Comparison of ENCODE assay signal across 10 cellular contexts in the genomic region with DNA sequence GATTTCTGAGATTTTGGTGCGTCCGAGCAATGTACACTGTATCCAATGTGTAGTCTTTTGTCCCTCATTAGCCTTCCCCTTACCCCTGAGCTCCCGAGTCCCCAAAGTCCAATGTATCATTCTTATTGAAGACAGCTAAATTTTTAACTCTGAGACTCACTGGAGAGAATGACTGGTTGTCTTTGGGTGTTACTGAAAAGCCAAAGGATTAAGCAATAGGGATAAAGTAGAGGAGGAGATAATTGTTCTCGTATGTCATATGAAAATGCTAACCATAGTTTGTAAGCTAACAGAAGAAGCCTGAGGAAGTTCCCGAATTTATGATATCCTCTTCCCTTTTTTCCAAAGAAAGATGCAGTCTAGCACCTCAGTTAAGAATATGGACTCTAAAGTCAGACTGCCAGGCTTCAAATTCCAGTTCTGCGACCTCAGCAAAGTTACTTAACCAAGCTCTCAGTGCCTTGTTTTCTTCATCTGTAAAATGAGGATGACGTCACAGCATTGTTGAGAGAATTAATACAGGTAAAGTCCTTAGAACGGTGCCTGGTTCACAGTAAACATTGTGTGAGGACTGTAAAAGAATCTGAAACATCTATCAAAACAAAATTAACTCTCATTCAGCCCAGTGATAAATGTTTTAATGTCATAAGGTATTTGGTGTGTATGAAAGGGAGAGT. TPM values are rescaled to one million over a fixed set of nuclear protein-coding genes. Genes with fewer than 3 reads are reported as not detected.
DNase-seq lines count a peak whose midpoint lies in the region; ATAC-seq and TF ChIP-seq lines count a peak whose summit lies in the region.
"Had no signal": no experiment of that assay in that cellular context is flagged by ENCODE, and none has a peak within 500 bp of the region (broad histone marks: within the 10 kb centered on the region; RNA-seq: fewer than 3 reads in every experiment).

No MANE protein-coding gene starts in this region.

- peaks cover 28% of the 10 kb centered on the region for H3K79me2 ChIP-seq in hepatocyte

- H3K36me3 Mint-ChIP-seq in activated T-cell treated with anti-CD3 and anti-CD28 coated beads, Interleukin-2, amount 50 U/mL, for 24 hours (ENCODE audit: low read depth) = peaks cover 13% of the 10 kb centered on the region
- peaks cover 12% of the 10 kb centered on the region for H3K36me3 Mint-ChIP-seq in activated B cell treated with CpG ODN at 0.5 μM for 24 hours (ENCODE audit: low read depth)

- H3K36me3 ChIP-seq in hepatocyte (replicated peaks; ENCODE audit: insufficient read depth, low read depth) = no peaks in the 10 kb centered on the region
- peaks cover 8 to 17% (median 12%) of the 10 kb centered on the region in 4 donors for H3K36me3 ChIP-seq in stomach
- H3K36me3 ChIP-seq in colonic mucosa = no peaks in the 10 kb centered on the region
- H3K36me3 ChIP-seq: BE2C, SJCRH30 had no signal

- POLR2A ChIA-PET in activated B cell treated with CpG ODN at 0.5 μM for 24 hours (lab: Charles Lee) = interaction anchor here (1.0 to 2.1 kb wide), 4 partner anchors 55 to 1086 kb away, joined by 3 to 13 read pairs (median 6); partner anchors contain the start of genes SIAE, SPA17 and TBRG1

- no peaks in the 10 kb centered on the region for H3K27me3 Mint-ChIP-seq in activated T-cell treated with anti-CD3 and anti-CD28 coated beads, Interleukin-2, amount 50 U/mL, for 24 hours
- H3K27me3 Mint-ChIP-seq in activated B cell treated with CpG ODN at 0.5 μM for 24 hours = no peaks in the 10 kb centered on the region

- peaks cover 21% of the 10 kb centered on the region for H3K4me1 ChIP-seq in hepatocyte (ENCODE audit: insufficient read depth)
- H3K4me1 ChIP-seq in stomach = peaks cover 15 to 41% (median 34%) of the 10 kb centered on the region in 4 donors
- H3K4me1 ChIP-seq in colonic mucosa = peaks cover 10% of the 10 kb centered on the region
- H3K4me1 ChIP-seq: BE2C had no signal

- ATAC-seq in activated B cell treated with CpG ODN at 0.5 μM for 24 hours (ENCODE audit: low read depth) = no peak
- ATAC-seq in GM19324 (IDR thresholded peaks at IDR 0.05; ENCODE audit: low FRiP score, unreplicated experiment) = no peak
- no peak for ATAC-seq in GM18517 (IDR thresholded peaks at IDR 0.05; ENCODE audit: unreplicated experiment)

- no peak for TF ChIP-seq POLR2A in stomach (IDR thresholded peaks at IDR 0.05)

- no peak overlapping the region for H2AFZ ChIP-seq in hepatocyte

- H4K20me1 ChIP-seq in hepatocyte (ENCODE audit: insufficient read depth, poor library complexity, severe bottlenecking) = peaks cover 16% of the 10 kb centered on the region

- WGBS in hepatocyte (ENCODE audit: low lambda C conversion rate, missing lambda C conversion rate) = 59% methylated on average over 8 of the region's 8 CpGs
- WGBS in stomach, 5 donors = 77 to 87% (median 82%) methylated on average over 8 of the region's 8 CpGs

- H3K9me3 ChIP-seq in hepatocyte (ENCODE audit: low read depth) (no peaks in the 10 kb centered on the region), stomach (no peaks in the 10 kb centered on the region), colonic mucosa (no peaks in the 10 kb centered on the region)
- H3K9me3 ChIP-seq: BE2C, SJCRH30 had no signal

- H3K27ac ChIP-seq in hepatocyte (peak overlapping the region; percentile 100), stomach (peak overlapping the region in 3 of 5 donors; percentile 98 to 100 (median 99)), colonic mucosa (no peak overlapping the region)
- H3K27ac ChIP-seq: SJCRH30 had no signal

- no peak overlapping the region for H3K4me3 ChIP-seq in hepatocyte
- no peak overlapping the region for H3K4me3 ChIP-seq in stomach
- no peak overlapping the region for H3K4me3 ChIP-seq in colonic mucosa

- DNase-seq in activated T-cell treated with anti-CD3 and anti-CD28 coated beads, Interleukin-2, amount 50 U/mL, for 24 hours = no peak
- DNase-seq in activated T-cell treated with anti-CD3 and anti-CD28 coated beads, Interleukin-2, amount 50 U/mL, for 1 hour = no peak
- DNase-seq in activated B cell treated with CpG ODN at 0.5 μM for 24 hours (no peak), hepatocyte (ENCODE audit: low spot score) (no peak), stomach (no peak), colonic mucosa (no peak)
- DNase-seq: BE2C, SJCRH30 had no signal

- TF ChIP-seq CTCF in activated B cell treated with CpG ODN at 0.5 μM for 24 hours (IDR thresholded peaks at IDR 0.05) = no peak
- TF ChIP-seq CTCF in hepatocyte (IDR thresholded peaks at IDR 0.05; ENCODE audit: poor library complexity) = no peak
- TF ChIP-seq CTCF in stomach (IDR thresholded peaks at IDR 0.05) = no peak
- no peak for TF ChIP-seq CTCF in colonic mucosa (IDR thresholded peaks at IDR 0.05)

- H3K27me3 ChIP-seq in hepatocyte (no peaks in the 10 kb centered on the region), stomach (no peaks in the 10 kb centered on the region), colonic mucosa (no peaks in the 10 kb centered on the region)
- H3K27me3 ChIP-seq: SJCRH30 had no signal

- H3K27ac Mint-ChIP-seq in activated T-cell treated with anti-CD3 and anti-CD28 coated beads, Interleukin-2, amount 50 U/mL, for 24 hours = no peak overlapping the region
- H3K27ac Mint-ChIP-seq in activated B cell treated with CpG ODN at 0.5 μM for 24 hours = no peak overlapping the region

- H3K9me2 ChIP-seq in hepatocyte (replicated peaks; ENCODE audit: insufficient read depth) = no peaks in the 10 kb centered on the region

- intact Hi-C loops in activated B cell treated with CpG ODN at 0.5 μM for 24 hours (cut with micrococcal nuclease) = loop anchor here (2.0 to 5.0 kb wide), 3 partner anchors 35 to 271 kb away; partner anchors contain the start of gene CCDC15
- intact Hi-C loops in stomach (cut with DNase I; ENCODE audit: low total_unique reads) = no loop called here
- intact Hi-C loops in colonic mucosa (cut with DNase I) = loop anchor here (5.0 kb wide), 1 partner anchor 36 kb away; no protein-coding TSS in a partner anchor

- peak overlapping the region; percentile 27 for H3K4me3 Mint-ChIP-seq in activated T-cell treated with anti-CD3 and anti-CD28 coated beads, Interleukin-2, amount 50 U/mL, for 24 hours
- H3K4me3 Mint-ChIP-seq in activated B cell treated with CpG ODN at 0.5 μM for 24 hours = peak overlapping the region; percentile 32

- peaks cover 31% of the 10 kb centered on the region for H3K4me1 Mint-ChIP-seq in activated T-cell treated with anti-CD3 and anti-CD28 coated beads, Interleukin-2, amount 50 U/mL, for 24 hours (ENCODE audit: low read depth)
- H3K4me1 Mint-ChIP-seq in activated B cell treated with CpG ODN at 0.5 μM for 24 hours = peaks cover 25% of the 10 kb centered on the region

- no peak overlapping the region for H3K9ac ChIP-seq in colonic mucosa (ENCODE audit: low read depth in 2 of 2, low read length in 2 of 2)

- peak overlapping the region; percentile 83 for H3K4me2 ChIP-seq in hepatocyte

- CTCF ChIA-PET in activated B cell treated with CpG ODN at 0.5 μM for 24 hours (lab: Charles Lee) = interaction anchor here (0.9 to 2.7 kb wide), 7 partner anchors 28 to 157 kb away, joined by 3 to 14 read pairs (median 5); no protein-coding TSS in a partner anchor

- no peak for TF ChIP-seq EP300 in stomach (IDR thresholded peaks at IDR 0.05)

- no peaks in the 10 kb centered on the region for H3K9me3 Mint-ChIP-seq in activated T-cell treated with anti-CD3 and anti-CD28 coated beads, Interleukin-2, amount 50 U/mL, for 24 hours
- H3K9me3 Mint-ChIP-seq in activated B cell treated with CpG ODN at 0.5 μM for 24 hours = no peaks in the 10 kb centered on the region

RNA-seq across cellular contexts. Expression of gene MSANTD2, which starts 1.6 kb away (rescaled TPM):
- 17.7 and 21.0 TPM in 2 replicates for total RNA-seq in activated B cell treated with CpG ODN at 0.5 μM for 24 hours
- 14.9 and 18.3 TPM in 2 replicates for total RNA-seq in hepatocyte
- 10.8 and 11.2 TPM in 2 replicates for polyA plus RNA-seq in hepatocyte
- 10 to 100 TPM in 3 of 5 donors, 1 to 10 TPM in 2; 3.2 to 40.2 (median 20.9) TPM for total RNA-seq in stomach
- polyA plus RNA-seq in stomach = 10 to 100 TPM in 1 of 3 donors, 1 to 10 TPM in 2; 2.8 to 11.3 (median 3.1) TPM
- 10 to 100 TPM in 1 of 2 donors, 1 to 10 TPM in 1; 7.0 to 12.7 TPM for total RNA-seq in colonic mucosa

RNA-seq across cellular contexts. Expression of gene ESAM, which starts 39.7 kb away (rescaled TPM):
- 2.3 and 4.0 TPM in 2 replicates for total RNA-seq in activated B cell treated with CpG ODN at 0.5 μM for 24 hours
- 2.0 and 3.6 TPM in 2 replicates for total RNA-seq in hepatocyte
- polyA plus RNA-seq in hepatocyte = 3.9 and 7.9 TPM in 2 replicates
- 10 to 100 TPM in 1 of 5 donors, 1 to 10 TPM in 4; 4.1 to 11.3 (median 9.4) TPM for total RNA-seq in stomach
- 10 to 100 TPM in 2 of 3 donors, 1 to 10 TPM in 1; 8.1 to 19.6 (median 13.9) TPM for polyA plus RNA-seq in stomach
- total RNA-seq in colonic mucosa = 10 to 100 TPM; 10.4 to 15.7 TPM

RNA-seq across cellular contexts. Expression of gene VSIG2, which starts 49.7 kb away (rescaled TPM):
- 0.20 TPM in 2 replicates for total RNA-seq in activated B cell treated with CpG ODN at 0.5 μM for 24 hours
- total RNA-seq in hepatocyte = 22.6 and 22.9 TPM in 2 replicates
- polyA plus RNA-seq in hepatocyte = 34.3 and 38.9 TPM in 2 replicates
- total RNA-seq in stomach = 100 to 1,000 TPM in 3 of 5 donors, 10 to 100 TPM in 2; 80.5 to 419 (median 147) TPM
- 100 to 1,000 TPM; 178 to 219 (median 196) TPM for polyA plus RNA-seq in stomach
- total RNA-seq in colonic mucosa = 100 to 1,000 TPM; 122 to 155 TPM
- total RNA-seq: SJCRH30 had no signal

Comparison
In these comparisons a context has a peak if more than half of its experiments do, and no peak if none do; other contexts are left out.
1. RNA of gene VSIG2, which starts 49.7 kb away (total RNA-seq): 122 to 155 TPM in colonic mucosa, 80.5 to 419 TPM in stomach and 22.6 to 22.9 TPM in hepatocyte; 0.20 TPM in activated B cell treated with CpG ODN at 0.5 μM for 24 hours; every median in the first group is over 10 times any median in the second.